17 cellular contexts compared by ENCODE assay signal in genomic region chr11:130581631-130582030, GRCh38.
DNase-seq lines count a peak whose midpoint lies in the region; ATAC-seq and TF ChIP-seq lines count a peak whose summit lies in the region.
"Had no signal": no experiment of that assay in that cellular context is flagged by ENCODE, and none has a peak within 500 bp of the region (broad histone marks: within the 10 kb centered on the region; RNA-seq: fewer than 3 reads in every experiment).

No MANE protein-coding gene starts in this region.

- in situ Hi-C loops in brain microvascular endothelial cell (cut with HindIII; ENCODE audit: low pct_ligation_motif_present, low sequenced_read_pairs), result no loop called here

- no peak overlapping the region for H2AK5ac ChIP-seq in mesendoderm (ENCODE audit: low read length)

- H3K79me2 ChIP-seq in mesendoderm (ENCODE audit: control insufficient read depth, insufficient read depth, low read length), result no peaks in the 10 kb centered on the region

- H3K18ac ChIP-seq in mesendoderm (ENCODE audit: low read length), result peak overlapping the region; percentile 40

- no peak overlapping the region for H4K8ac ChIP-seq in mesendoderm (ENCODE audit: low read depth, low read length)

- H3K79me1 ChIP-seq in mesendoderm (ENCODE audit: low read length), result no peaks in the 10 kb centered on the region

- WGBS in heart left ventricle, 4 donors, result 64 to 80% (median 71%) methylated on average over 2 of the region's 2 CpGs
- no CpG with 5 or more reads among the region's 2 CpGs for WGBS in mesendoderm (ENCODE audit: extremely low coverage, insufficient coverage, low lambda C conversion rate)

- no peak overlapping the region for H2BK120ac ChIP-seq in mesendoderm (ENCODE audit: low read depth, low read length)

- H3K4me1 ChIP-seq in heart left ventricle, result peaks cover 0 to 35% (median 15%) of the 10 kb centered on the region in 12 donors
- H3K4me1 ChIP-seq in mesendoderm (ENCODE audit: control insufficient read depth, low read depth, low read length), result peaks cover 22% of the 10 kb centered on the region
- peaks cover 20% of the 10 kb centered on the region for H3K4me1 ChIP-seq in vagina
- H3K4me1 ChIP-seq: body of pancreas had no signal

- H2BK5ac ChIP-seq in mesendoderm (ENCODE audit: low read length), result peak overlapping the region; percentile 33

- H3K27ac ChIP-seq in heart left ventricle, result peak overlapping the region in 8 of 12 donors; percentile 9 to 73 (median 36)
- H3K27ac ChIP-seq in brain microvascular endothelial cell, result peak overlapping the region; percentile 82
- H3K27ac ChIP-seq in mesendoderm (ENCODE audit: low read depth, low read length), result peak overlapping the region; percentile 34
- H3K27ac ChIP-seq in vagina, result peak overlapping the region; percentile 70
- H3K27ac ChIP-seq: body of pancreas had no signal

- H3K9me3 ChIP-seq in heart left ventricle (peaks cover 0 to under 1% (median 0%) of the 10 kb centered on the region in 12 donors), vagina (no peaks in the 10 kb centered on the region)
- H3K9me3 ChIP-seq: body of pancreas had no signal

- H3K4me3 ChIP-seq in heart left ventricle (no peak overlapping the region), brain microvascular endothelial cell (ENCODE audit: low read depth, low read length) (no peak overlapping the region), mesendoderm (ENCODE audit: low read length) (no peak overlapping the region), vagina (no peak overlapping the region)
- H3K4me3 ChIP-seq: body of pancreas had no signal

- no peak for TF ChIP-seq POLR2A in heart left ventricle (IDR thresholded peaks at IDR 0.05)
- no peak for TF ChIP-seq POLR2A in vagina (IDR thresholded peaks at IDR 0.05)

- H3K9ac ChIP-seq in mesendoderm (ENCODE audit: low read length), result no peak overlapping the region

- H3K36me3 ChIP-seq in heart left ventricle, result no peaks in the 10 kb centered on the region
- no peaks in the 10 kb centered on the region for H3K36me3 ChIP-seq in brain microvascular endothelial cell (replicated peaks)
- H3K36me3 ChIP-seq in mesendoderm (ENCODE audit: control insufficient read depth, insufficient read depth, low read length), result no peaks in the 10 kb centered on the region
- no peaks in the 10 kb centered on the region for H3K36me3 ChIP-seq in vagina

- no peaks in the 10 kb centered on the region for H3K27me3 ChIP-seq in heart left ventricle
- no peaks in the 10 kb centered on the region for H3K27me3 ChIP-seq in brain microvascular endothelial cell (replicated peaks)
- H3K27me3 ChIP-seq in mesendoderm (ENCODE audit: insufficient read depth, low read length, poor library complexity), result no peaks in the 10 kb centered on the region
- H3K27me3 ChIP-seq in vagina, result no peaks in the 10 kb centered on the region
- H3K27me3 ChIP-seq: body of pancreas had no signal

- H3K56ac ChIP-seq in mesendoderm (ENCODE audit: low read length), result peak overlapping the region; percentile 15

- TF ChIP-seq CTCF in heart left ventricle (IDR thresholded peaks at IDR 0.05) (no peak), brain microvascular endothelial cell (IDR thresholded peaks at IDR 0.05; ENCODE audit: low read depth, low read length, missing control alignments) (no peak), vagina (IDR thresholded peaks at IDR 0.05) (no peak)

- no peak overlapping the region for H3K23ac ChIP-seq in mesendoderm (ENCODE audit: low read length)

- no peak for ATAC-seq in heart left ventricle
- ATAC-seq in left cardiac atrium, result no peak
- ATAC-seq: activated CD8-positive, alpha-beta T cell treated with anti-CD3 and anti-CD28 coated beads, Interleukin-2, amount 10 ng/mL, durations not matched to agents 7 days and 5 days; left lobe of liver had no signal

- no peak overlapping the region for H3K4me2 ChIP-seq in mesendoderm (ENCODE audit: low read length)

- DNase-seq in heart left ventricle (no peak), left cardiac atrium (no peak), brain microvascular endothelial cell (peak; percentile 31), mesendoderm (peak; percentile 27), vagina (ENCODE audit: extremely low spot score in 2 of 2) (no peak), SHP77 treated with DMSO at 0.1 percent for 48 hours (lab: John Stamatoyannopoulos, UW) (no peak), NCI-H2107 treated with DMSO at 0.1 percent for 48 hours (lab: John Stamatoyannopoulos, UW; ENCODE audit: unreplicated experiment) (no peak)
- DNase-seq in activated CD4-positive, alpha-beta T cell treated with anti-CD3 and anti-CD28 coated beads for 4 hours, result no peak
- DNase-seq: 8988T; activated CD8-positive, alpha-beta T cell treated with anti-CD3 and anti-CD28 coated beads, Interleukin-2, amount 10 ng/mL, durations not matched to agents 7 days and 5 days; body of pancreas; COR-L47; H9; Karpas-422; NCI-H1930; stimulated activated naive CD4-positive, alpha-beta T cell had no signal

- intact Hi-C loops in heart left ventricle (cut with DNase I), result loop anchor here in 1 of 10 donors (10.0 kb wide), 1 partner anchor 63 kb away; no protein-coding TSS in a partner anchor
- intact Hi-C loops in left cardiac atrium (cut with DNase I), result no loop called here
- intact Hi-C loops in vagina (cut with DNase I), result no loop called here

- no peak overlapping the region for H4K5ac ChIP-seq in mesendoderm (ENCODE audit: low read length)

- H3K4ac ChIP-seq in mesendoderm (ENCODE audit: low read depth, low read length), result no peak overlapping the region

- no peak overlapping the region for H2BK15ac ChIP-seq in mesendoderm (replicated peaks; ENCODE audit: low read depth)

Comparison
In these comparisons a context has a peak if more than half of its experiments do, and no peak if none do; other contexts are left out.
1. DNase-seq: peak in brain microvascular endothelial cell (single experiment) and mesendoderm (single experiment); none in heart left ventricle (0 of 5), left cardiac atrium (single experiment), vagina (0 of 2), SHP77 treated with DMSO at 0.1 percent for 48 hours (single experiment), activated CD4-positive, alpha-beta T cell treated with anti-CD3 and anti-CD28 coated beads for 4 hours (0 of 2) and NCI-H2107 treated with DMSO at 0.1 percent for 48 hours (single experiment).
2. Peak in every context shown above with its lines, with median percentiles within 50 percentile points of each other: H3K27ac ChIP-seq.